In the genomic region with DNA sequence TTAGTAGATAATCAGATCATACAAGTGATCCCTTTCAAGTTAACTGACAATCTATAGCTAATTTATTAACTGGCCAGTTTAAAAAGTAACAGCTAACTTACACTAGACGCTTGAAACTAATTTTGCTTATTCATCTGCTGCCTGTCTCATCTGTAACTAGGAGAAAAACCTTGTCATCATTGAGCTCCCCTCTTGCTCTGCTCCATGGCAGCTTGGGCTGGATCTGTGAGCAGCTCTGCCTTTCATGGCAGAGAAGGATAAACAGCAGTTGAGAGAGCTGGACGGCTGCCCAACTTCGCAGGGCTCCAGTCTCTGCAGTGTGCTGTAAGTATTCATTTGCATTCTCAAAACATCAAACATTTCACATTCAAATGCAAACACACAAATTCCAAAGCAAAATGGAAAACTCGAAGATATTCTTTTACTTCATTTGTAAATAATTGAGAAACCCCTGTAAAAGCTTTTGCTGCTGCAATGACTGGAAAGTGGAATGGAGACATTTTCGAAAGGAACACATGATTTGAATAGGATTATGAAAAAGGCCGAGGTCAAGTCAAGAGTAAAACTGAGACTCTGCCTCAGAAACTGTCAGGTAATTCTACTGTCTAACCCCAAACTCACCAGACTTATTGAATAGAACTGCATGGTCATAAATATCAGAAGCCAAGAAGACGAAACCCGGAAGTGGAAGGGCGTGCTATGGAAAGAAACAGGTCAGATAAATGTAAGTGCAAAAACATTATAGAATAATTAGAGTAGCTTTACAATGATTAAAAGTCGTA, we compare ENCODE assay signal across 10 cellular contexts. TPM values are rescaled to one million over a fixed set of nuclear protein-coding genes. Genes with fewer than 3 reads are reported as not detected.
DNase-seq lines count a peak whose midpoint lies in the region; ATAC-seq and TF ChIP-seq lines count a peak whose summit lies in the region.
"Had no signal": no experiment of that assay in that cellular context is flagged by ENCODE, and none has a peak within 500 bp of the region (broad histone marks: within the 10 kb centered on the region; RNA-seq: fewer than 3 reads in every experiment).

No MANE protein-coding gene starts in this region.

- no peak for TF ChIP-seq CTCF in colonic mucosa (IDR thresholded peaks at IDR 0.05)

- H3K27ac ChIP-seq in colonic mucosa (no peak overlapping the region), rectal smooth muscle tissue (ENCODE audit: low read depth, low read length) (peak overlapping the region; percentile 75)

- H3K9ac ChIP-seq in colonic mucosa (ENCODE audit: low read depth in 2 of 2, low read length in 2 of 2) (no peak overlapping the region), rectal smooth muscle tissue (ENCODE audit: low read length) (no peak overlapping the region)

- H3K4me1 ChIP-seq in colonic mucosa: no peaks in the 10 kb centered on the region
- H3K4me1 ChIP-seq in rectal smooth muscle tissue (ENCODE audit: control insufficient read depth, insufficient read depth, low read length): peaks cover 17% of the 10 kb centered on the region

- intact Hi-C loops in colonic mucosa (cut with DNase I): no loop called here

- H3K9me3 ChIP-seq in colonic mucosa: no peaks in the 10 kb centered on the region

- H3K36me3 ChIP-seq in colonic mucosa (no peaks in the 10 kb centered on the region), rectal smooth muscle tissue (ENCODE audit: control insufficient read depth, insufficient read depth, low read length) (peaks cover 8% of the 10 kb centered on the region)

- no peak overlapping the region for H3K4me3 ChIP-seq in colonic mucosa
- no peak overlapping the region for H3K4me3 ChIP-seq in rectal smooth muscle tissue (ENCODE audit: low read length)

- H3K27me3 ChIP-seq in colonic mucosa: no peaks in the 10 kb centered on the region
- H3K27me3 ChIP-seq in rectal smooth muscle tissue (ENCODE audit: control insufficient read depth, insufficient read depth, low read length): no peaks in the 10 kb centered on the region

- peak; percentile 64 for ATAC-seq in GM19452 (IDR thresholded peaks at IDR 0.05; ENCODE audit: unreplicated experiment)
- no peak for ATAC-seq in GM18511 (IDR thresholded peaks at IDR 0.05; ENCODE audit: unreplicated experiment)
- no peak for ATAC-seq in HG03097 (IDR thresholded peaks at IDR 0.05; ENCODE audit: low FRiP score, unreplicated experiment)
- ATAC-seq in GM21381 (IDR thresholded peaks at IDR 0.05; ENCODE audit: unreplicated experiment): no peak
- ATAC-seq: activated CD8-positive, alpha-beta T cell treated with anti-CD3 and anti-CD28 coated beads for 36 hours had no signal

- DNase-seq in NCI-H1694 (lab: John Stamatoyannopoulos, UW) (peak; percentile 78), colonic mucosa (peak; percentile 36)
- DNase-seq: activated CD8-positive, alpha-beta T cell treated with anti-CD3 and anti-CD28 coated beads for 36 hours; central memory CD4-positive, alpha-beta T cell; immature natural killer cell had no signal

RNA-seq across cellular contexts. Expression of a gene that starts 17.6 kb away (rescaled TPM):
- total RNA-seq in colonic mucosa: 1 to 10 TPM; 6.2 to 7.5 TPM
